ENCODE assay signal across 8 cellular contexts in the genomic region with DNA sequence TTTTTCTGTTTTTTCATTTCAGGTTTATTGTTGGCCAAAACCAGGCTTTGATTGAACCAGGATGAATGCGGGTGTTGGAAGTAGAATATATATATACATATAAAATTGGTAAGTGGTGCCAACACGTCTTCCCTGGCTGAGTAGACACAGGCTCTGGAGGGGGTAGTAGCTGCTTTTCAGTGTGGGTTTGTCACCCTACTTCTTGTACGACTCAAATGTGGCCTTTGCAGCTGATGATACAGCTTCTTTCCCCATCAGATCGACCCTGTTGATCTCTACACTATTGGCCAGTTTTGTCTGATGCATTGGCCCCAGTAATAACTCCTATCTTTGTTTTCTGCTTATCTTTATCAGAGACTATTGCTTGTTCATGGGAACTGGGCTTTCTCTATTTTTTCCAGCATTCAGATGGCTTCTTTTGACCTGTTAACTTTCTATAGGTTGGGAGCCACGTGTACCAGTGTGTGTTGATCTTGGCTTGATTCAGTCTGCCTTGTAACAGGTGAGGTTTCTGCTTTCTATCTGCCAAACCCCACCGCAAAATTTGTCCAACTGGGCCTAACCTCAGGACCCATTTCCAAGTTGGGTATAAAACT. TPM values are rescaled to one million over a fixed set of nuclear protein-coding genes. Genes with fewer than 3 reads are reported as not detected.
DNase-seq lines count a peak whose midpoint lies in the region; ATAC-seq and TF ChIP-seq lines count a peak whose summit lies in the region.
"Had no signal": no experiment of that assay in that cellular context is flagged by ENCODE, and none has a peak within 500 bp of the region (broad histone marks: within the 10 kb centered on the region; RNA-seq: fewer than 3 reads in every experiment).

No MANE protein-coding gene starts in this region.

- H3K9me3 ChIP-seq in esophagus (ENCODE audit: control insufficient read depth in 2 of 2, insufficient read depth in 1 of 2, low read depth in 1 of 2, low read length in 1 of 2) (peaks cover 2 to 4% of the 10 kb centered on the region in 2 donors), gastrocnemius medialis (no peaks in the 10 kb centered on the region), Peyer's patch (peaks cover 0 to 29% (median 13%) of the 10 kb centered on the region in 4 donors)

- H3K4me3 ChIP-seq in esophagus (ENCODE audit: low read depth in 1 of 2, low read length in 2 of 2) (peak overlapping the region; percentile 11 to 100), gastrocnemius medialis (peak overlapping the region; percentile 15 to 88 (median 75)), Peyer's patch (peak overlapping the region in 1 of 4 donors; percentile 3)

- peak; percentile 46 for DNase-seq in RKO (ENCODE audit: low spot score)
- no peak for DNase-seq in gastrocnemius medialis
- DNase-seq in posterior vena cava (ENCODE audit: low spot score), result no peak
- DNase-seq in Peyer's patch, result no peak
- DNase-seq in KBM-7, result no peak
- DNase-seq: activated CD4-positive, CD25-positive, alpha-beta regulatory T cell had no signal

- H3K4me1 ChIP-seq in esophagus (ENCODE audit: control insufficient read depth in 2 of 2, insufficient read depth in 2 of 2, low read length in 1 of 2), result peaks cover 0 to 4% of the 10 kb centered on the region in 2 donors
- peaks cover 56 to 60% of the 10 kb centered on the region in 2 donors for H3K4me1 ChIP-seq in gastrocnemius medialis
- peaks cover 0 to 26% (median 4%) of the 10 kb centered on the region in 4 donors for H3K4me1 ChIP-seq in Peyer's patch

- intact Hi-C loops in gastrocnemius medialis (cut with DNase I; ENCODE audit: low total_unique reads) (no loop called here), posterior vena cava (cut with DNase I) (no loop called here)

- in situ Hi-C loops in gastrocnemius medialis (cut with MboI; ENCODE audit: low sequenced_read_pairs in 4 of 4), result no loop called here
- in situ Hi-C loops in KBM-7 (cut with MboI; ENCODE audit: low pct_unique_long_range_greater_than_20kb, low sequenced_read_pairs), result no loop called here

- H3K36me3 ChIP-seq in esophagus (ENCODE audit: control insufficient read depth in 2 of 2, insufficient read depth in 2 of 2, low read length in 1 of 2) (peaks cover 23 to 25% of the 10 kb centered on the region in 2 donors), gastrocnemius medialis (peaks cover 0 to 64% of the 10 kb centered on the region in 2 donors), Peyer's patch (peaks cover 0 to 63% (median 8%) of the 10 kb centered on the region in 3 donors)

- 47 to 49% methylated on average over 6 of the region's 6 CpGs for WGBS in esophagus, 2 donors

- H3K27me3 ChIP-seq in esophagus (ENCODE audit: control insufficient read depth in 1 of 2, insufficient read depth in 2 of 2, low read length in 2 of 2) (no peaks in the 10 kb centered on the region), gastrocnemius medialis (no peaks in the 10 kb centered on the region), Peyer's patch (no peaks in the 10 kb centered on the region)

- H3K27ac ChIP-seq in esophagus (ENCODE audit: low read depth in 2 of 2, low read length in 1 of 2) (peak overlapping the region in 1 of 2 donors; percentile 54), gastrocnemius medialis (peak overlapping the region; percentile 95 to 99 (median 98)), Peyer's patch (peak overlapping the region in 1 of 4 donors; percentile 19)

- TF ChIP-seq CTCF in gastrocnemius medialis (IDR thresholded peaks at IDR 0.05 in 4 of 5, conservative IDR thresholded peaks at IDR 0.05 in 1 of 5), result no peak
- TF ChIP-seq CTCF in Peyer's patch (IDR thresholded peaks at IDR 0.05), result no peak

- no peak for ATAC-seq in gastrocnemius medialis

- TF ChIP-seq POLR2A in GM19099 (IDR thresholded peaks at IDR 0.05; ENCODE audit: extremely low read depth, insufficient read length, low read depth) (peak; percentile 7), gastrocnemius medialis (IDR thresholded peaks at IDR 0.05) (no peak), Peyer's patch (IDR thresholded peaks at IDR 0.05) (no peak)

RNA-seq across cellular contexts. Expression of a gene that starts 2.7 kb away (rescaled TPM):
- polyA plus RNA-seq in esophagus, result 1 to 10 TPM; 4.4 to 5.2 TPM
- total RNA-seq in gastrocnemius medialis (10 to 100 TPM; 28.7 to 34.9 (median 31.1) TPM), posterior vena cava (10 to 100 TPM; 40.0 to 52.6 TPM), Peyer's patch (10 to 100 TPM; 33.4 to 40.3 (median 36.4) TPM)
